ENCODE assay signal across 13 cellular contexts in the genomic region with DNA sequence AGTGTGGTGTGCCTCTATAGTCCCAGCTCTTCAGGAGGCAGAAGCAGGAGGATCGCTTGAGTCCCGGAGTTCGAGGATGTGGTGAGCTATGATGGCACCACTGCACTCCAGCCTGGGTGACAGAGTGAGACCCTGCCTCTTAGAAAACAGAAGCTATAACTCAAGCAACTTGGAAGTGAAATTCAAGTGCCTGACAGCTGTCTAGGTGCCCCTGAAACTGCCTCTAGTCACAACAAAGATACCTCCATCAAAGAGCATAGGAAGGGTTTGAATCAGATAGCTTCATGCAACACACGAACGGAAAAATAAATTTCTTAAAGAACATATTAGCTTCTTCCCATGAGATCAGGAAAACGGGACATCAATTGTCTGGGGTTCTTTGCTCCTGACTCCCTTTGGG. TPM values are rescaled to one million over a fixed set of nuclear protein-coding genes. Genes with fewer than 3 reads are reported as not detected.
DNase-seq lines count a peak whose midpoint lies in the region; ATAC-seq and TF ChIP-seq lines count a peak whose summit lies in the region.
"Had no signal": no experiment of that assay in that cellular context is flagged by ENCODE, and none has a peak within 500 bp of the region (broad histone marks: within the 10 kb centered on the region; RNA-seq: fewer than 3 reads in every experiment).

No MANE protein-coding gene starts in this region.

- POLR2A ChIA-PET in activated B cell treated with CpG ODN at 0.5 μM for 24 hours (lab: Charles Lee): interaction anchor here (0.6 to 5.7 kb wide), 16 partner anchors 10 to 96 kb away, joined by 3 to 88 read pairs (median 6); no protein-coding TSS in a partner anchor

- no peaks in the 10 kb centered on the region for H3K36me3 Mint-ChIP-seq in stimulated activated naive CD8-positive, alpha-beta T cell treated with anti-CD3 and anti-CD28 coated beads, Interleukin-15, Interleukin-2, amounts not matched to agents 100 ng/mL and 50 ng/mL, for 24 hours (ENCODE audit: low read depth)
- H3K36me3 Mint-ChIP-seq in activated B cell treated with CpG ODN at 0.5 μM for 24 hours (ENCODE audit: low read depth): peaks cover 24% of the 10 kb centered on the region

- TF ChIP-seq CTCF in activated B cell treated with CpG ODN at 0.5 μM for 24 hours (IDR thresholded peaks at IDR 0.05) (no peak), prostate gland (IDR thresholded peaks at IDR 0.05) (no peak)

- peaks cover 56% of the 10 kb centered on the region for H3K27me3 ChIP-seq in iPS-20b (ENCODE audit: insufficient read depth, low read length)
- H3K27me3 ChIP-seq in prostate gland (replicated peaks; ENCODE audit: insufficient read depth): no peaks in the 10 kb centered on the region

- no peak overlapping the region for H3K27ac Mint-ChIP-seq in stimulated activated naive CD8-positive, alpha-beta T cell treated with anti-CD3 and anti-CD28 coated beads, Interleukin-15, Interleukin-2, amounts not matched to agents 100 ng/mL and 50 ng/mL, for 24 hours
- peak overlapping the region; percentile 71 for H3K27ac Mint-ChIP-seq in activated B cell treated with CpG ODN at 0.5 μM for 24 hours

- no peaks in the 10 kb centered on the region for H3K36me3 ChIP-seq in iPS-20b (ENCODE audit: insufficient read depth, low read depth, low read length)
- H3K36me3 ChIP-seq in prostate gland: no peaks in the 10 kb centered on the region
- H3K36me3 ChIP-seq: BE2C, esophagus muscularis mucosa had no signal

- intact Hi-C loops in activated B cell treated with CpG ODN at 0.5 μM for 24 hours (cut with micrococcal nuclease): no loop called here
- intact Hi-C loops in prostate gland (cut with DNase I): no loop called here

- H3K9me3 ChIP-seq in iPS-20b (ENCODE audit: insufficient read depth, low read depth, low read length): no peaks in the 10 kb centered on the region
- no peaks in the 10 kb centered on the region for H3K9me3 ChIP-seq in prostate gland
- H3K9me3 ChIP-seq: BE2C had no signal

- H3K4me1 ChIP-seq in iPS-20b (ENCODE audit: insufficient read depth, low read length) (0 out of 2 replicates have a peak, but pooled peaks cover 2% of the 10 kb centered on the region), prostate gland (replicated peaks) (no peaks in the 10 kb centered on the region)
- H3K4me1 ChIP-seq: BE2C had no signal

- CTCF ChIA-PET in activated B cell treated with CpG ODN at 0.5 μM for 24 hours (lab: Charles Lee): interaction anchor here (0.8 to 1.1 kb wide), 4 partner anchors 41 to 96 kb away, joined by 3 to 4 read pairs (median 4); no protein-coding TSS in a partner anchor

- no peak overlapping the region for H3K27ac ChIP-seq in iPS-20b (ENCODE audit: low read length)
- no peak overlapping the region for H3K27ac ChIP-seq in prostate gland
- H3K27ac ChIP-seq: RWPE1 had no signal

- peaks cover 33% of the 10 kb centered on the region for H3K27me3 Mint-ChIP-seq in stimulated activated naive CD8-positive, alpha-beta T cell treated with anti-CD3 and anti-CD28 coated beads, Interleukin-15, Interleukin-2, amounts not matched to agents 100 ng/mL and 50 ng/mL, for 24 hours
- H3K27me3 Mint-ChIP-seq in activated B cell treated with CpG ODN at 0.5 μM for 24 hours: no peaks in the 10 kb centered on the region

- TF ChIP-seq POLR2A in prostate gland (IDR thresholded peaks at IDR 0.05): no peak

- H3K4me3 Mint-ChIP-seq in stimulated activated naive CD8-positive, alpha-beta T cell treated with anti-CD3 and anti-CD28 coated beads, Interleukin-15, Interleukin-2, amounts not matched to agents 100 ng/mL and 50 ng/mL, for 24 hours: peak overlapping the region; percentile 79
- H3K4me3 Mint-ChIP-seq in activated B cell treated with CpG ODN at 0.5 μM for 24 hours: peak overlapping the region; percentile 85

- no peak overlapping the region for H3K9ac ChIP-seq in iPS-20b (ENCODE audit: low read depth, low read length)

- H3K9me3 Mint-ChIP-seq in stimulated activated naive CD8-positive, alpha-beta T cell treated with anti-CD3 and anti-CD28 coated beads, Interleukin-15, Interleukin-2, amounts not matched to agents 100 ng/mL and 50 ng/mL, for 24 hours: no peaks in the 10 kb centered on the region
- no peaks in the 10 kb centered on the region for H3K9me3 Mint-ChIP-seq in activated B cell treated with CpG ODN at 0.5 μM for 24 hours

- DNase-seq in stimulated activated naive CD8-positive, alpha-beta T cell treated with anti-CD3 and anti-CD28 coated beads, Interleukin-15, Interleukin-2, amounts not matched to agents 100 U/mL and 50 U/mL, for 24 hours: no peak
- no peak for DNase-seq in activated B cell treated with CpG ODN at 0.5 μM for 24 hours
- DNase-seq in prostate gland (ENCODE audit: low spot score): no peak
- no peak for DNase-seq in AG08396 (ENCODE audit: low spot score)
- no peak for DNase-seq in LoVo (ENCODE audit: low spot score)
- DNase-seq: activated gamma-delta T cell treated with Interleukin-2 at 50 U/mL for 16 hours, BE2C, GF-D8 had no signal

- no peak for ATAC-seq in stimulated activated naive CD8-positive, alpha-beta T cell treated with anti-CD3 and anti-CD28 coated beads, Interleukin-15, Interleukin-2, amounts not matched to agents 100 U/mL and 50 U/mL, for 24 hours
- ATAC-seq in activated B cell treated with CpG ODN at 0.5 μM for 24 hours (ENCODE audit: low read depth) (no peak), HG02610 (IDR thresholded peaks at IDR 0.05; ENCODE audit: unreplicated experiment) (no peak)

- H3K4me3 ChIP-seq in iPS-20b (ENCODE audit: low read length) (peak overlapping the region; percentile 77), prostate gland (no peak overlapping the region)

- 74% methylated on average over 6 of the region's 6 CpGs for WGBS in prostate gland

- H3K4me1 Mint-ChIP-seq in stimulated activated naive CD8-positive, alpha-beta T cell treated with anti-CD3 and anti-CD28 coated beads, Interleukin-15, Interleukin-2, amounts not matched to agents 100 ng/mL and 50 ng/mL, for 24 hours (ENCODE audit: low read depth): peaks cover 37% of the 10 kb centered on the region
- peaks cover 71% of the 10 kb centered on the region for H3K4me1 Mint-ChIP-seq in activated B cell treated with CpG ODN at 0.5 μM for 24 hours

RNA-seq across cellular contexts. Expression of a gene that starts 0.9 kb away (rescaled TPM):
- total RNA-seq in activated B cell treated with CpG ODN at 0.5 μM for 24 hours (449 and 525 TPM in 2 replicates), prostate gland (10 to 100 TPM; 10.3 to 12.8 TPM)

Comparison
In these comparisons a context has a peak if more than half of its experiments do, and no peak if none do; other contexts are left out.
1. RNA of a gene that starts 0.9 kb away (total RNA-seq): 449 to 525 TPM in activated B cell treated with CpG ODN at 0.5 μM for 24 hours; 10.3 to 12.8 TPM in prostate gland; every median in the first group is over 10 times any median in the second.